Comparison of ENCODE assay signal across 9 cellular contexts in the genomic region with DNA sequence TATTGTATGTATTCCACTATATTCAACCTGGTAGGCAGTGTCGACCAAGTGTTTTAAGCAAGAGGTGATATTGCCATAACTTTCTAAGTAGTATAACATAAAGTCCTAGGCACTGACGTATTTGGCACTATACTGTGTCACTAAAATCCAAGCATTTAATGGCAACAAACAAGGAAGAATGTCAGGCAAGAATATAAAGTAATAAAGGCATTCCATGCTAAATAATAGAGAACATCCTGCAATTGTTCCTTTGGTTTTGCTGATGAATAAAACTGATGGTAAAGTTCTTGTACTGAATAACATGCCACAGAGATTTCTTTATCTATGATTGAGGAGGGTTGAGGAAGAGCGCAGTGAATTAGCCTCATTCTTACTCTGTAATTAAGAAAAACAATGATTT.
"Had no signal": no experiment of that assay in that cellular context is flagged by ENCODE, and none has a peak within 500 bp of the region (broad histone marks: within the 10 kb centered on the region; RNA-seq: fewer than 3 reads in every experiment).

No MANE protein-coding gene starts in this region.

- H3K9me3 ChIP-seq: HAP-1 had no signal

- H3K27ac ChIP-seq: GM23248, HL-60 had no signal

- DNase-seq: GM23248, GOT3, H7, HFFc6, KBM-7 had no signal

- H3K4me3 ChIP-seq: GM23248, HAP-1 had no signal

- ATAC-seq: HCT116, HepG2 had no signal

- H3K4me1 ChIP-seq: HAP-1 had no signal

- H2AFZ ChIP-seq: GM23248 had no signal

- H3K36me3 ChIP-seq: HAP-1 had no signal
